8 cellular contexts compared by ENCODE assay signal in genomic region chr2:131034122-131035051, GRCh38. TPM values are rescaled to one million over a fixed set of nuclear protein-coding genes. Genes with fewer than 3 reads are reported as not detected.
DNase-seq lines count a peak whose midpoint lies in the region; ATAC-seq, FAIRE-seq and TF ChIP-seq lines count a peak whose summit lies in the region.

No MANE protein-coding gene starts in this region.

- no peaks in the 10 kb centered on the region for H3K27me3 ChIP-seq in bronchial epithelial cell (ENCODE audit: control insufficient read depth, insufficient read depth, low read length)
- peaks cover 5% of the 10 kb centered on the region for H3K27me3 ChIP-seq in mesendoderm (ENCODE audit: insufficient read depth, low read length, poor library complexity)
- H3K27me3 ChIP-seq in tibial nerve, result peaks cover 0 to 4% of the 10 kb centered on the region in 2 donors

- H3K4me2 ChIP-seq in mesendoderm (ENCODE audit: low read length), result peak overlapping the region; percentile 73

- TF ChIP-seq EP300 in tibial nerve (IDR thresholded peaks at IDR 0.05), result no peak

- TF ChIP-seq POLR2A in tibial nerve (IDR thresholded peaks at IDR 0.05), result no peak

- peaks cover 35% of the 10 kb centered on the region for H3K27me3 Mint-ChIP-seq in activated T-cell treated with anti-CD3 and anti-CD28 coated beads, Interleukin-2, amount 50 U/mL, for 4 hours (ENCODE audit: low read depth)

- H3K4me1 ChIP-seq in mesendoderm (ENCODE audit: control insufficient read depth, low read depth, low read length), result peaks cover 2% of the 10 kb centered on the region
- peaks cover 0 to 21% (median 5%) of the 10 kb centered on the region in 4 donors for H3K4me1 ChIP-seq in tibial nerve

- no CpG with 5 or more reads among the region's 61 CpGs for WGBS in mesendoderm (ENCODE audit: extremely low coverage, insufficient coverage, low lambda C conversion rate)
- 5 to 7% methylated on average over 32 to 39 of the region's 61 CpGs for WGBS in tibial nerve, 2 donors

- H4K5ac ChIP-seq in mesendoderm (ENCODE audit: low read length), result no peak overlapping the region

- H3K56ac ChIP-seq in mesendoderm (ENCODE audit: low read length), result peak overlapping the region; percentile 64

- no peaks in the 10 kb centered on the region for H3K36me3 Mint-ChIP-seq in activated T-cell treated with anti-CD3 and anti-CD28 coated beads, Interleukin-2, amount 50 U/mL, for 4 hours (ENCODE audit: insufficient read depth)

- FAIRE-seq in bronchial epithelial cell (lab: Jason Lieb, UNC), result peak; percentile 50

- H2BK15ac ChIP-seq in mesendoderm (replicated peaks; ENCODE audit: low read depth), result no peak overlapping the region

- H4K8ac ChIP-seq in mesendoderm (ENCODE audit: low read depth, low read length), result no peak overlapping the region

- no peaks in the 10 kb centered on the region for H3K79me1 ChIP-seq in mesendoderm (ENCODE audit: low read length)

- H3K18ac ChIP-seq in mesendoderm (ENCODE audit: low read length), result no peak overlapping the region

- peak; percentile 78 to 82 for ATAC-seq in activated T-cell treated with anti-CD3 and anti-CD28 coated beads, Interleukin-2, amount 50 U/mL, for 4 hours
- no peak for ATAC-seq in HG03097 (IDR thresholded peaks at IDR 0.05; ENCODE audit: low FRiP score, unreplicated experiment)

- no peak overlapping the region for H2BK120ac ChIP-seq in mesendoderm (ENCODE audit: low read depth, low read length)

- no peak overlapping the region for H2AK5ac ChIP-seq in mesendoderm (ENCODE audit: low read length)

- DNase-seq in activated T-cell treated with anti-CD3 and anti-CD28 coated beads, Interleukin-2, amount 50 U/mL, for 4 hours, result no peak
- DNase-seq in activated T-cell treated with anti-CD3 and anti-CD28 coated beads, Interleukin-2, amount 50 U/mL, for 1 hour, result no peak
- DNase-seq in bronchial epithelial cell (ENCODE audit: low read depth) (peak; percentile 51), mesendoderm (peak; percentile 51), tibial nerve (ENCODE audit: low spot score in 2 of 2) (no peak), SKM-1 (lab: John Stamatoyannopoulos, UW; ENCODE audit: unreplicated experiment) (no peak), NCI-H2029 (lab: John Stamatoyannopoulos, UW) (no peak)

- no peak for TF ChIP-seq CTCF in bronchial epithelial cell (IDR thresholded peaks at IDR 0.05; ENCODE audit: insufficient read depth, low read length, severe bottlenecking)
- TF ChIP-seq CTCF in tibial nerve (IDR thresholded peaks at IDR 0.05), result no peak

- H3K4me3 Mint-ChIP-seq in activated T-cell treated with anti-CD3 and anti-CD28 coated beads, Interleukin-2, amount 50 U/mL, for 4 hours, result peak overlapping the region; percentile 29

- H3K9ac ChIP-seq in mesendoderm (ENCODE audit: low read length), result peak overlapping the region; percentile 42

- H3K9me3 ChIP-seq in tibial nerve, result no peaks in the 10 kb centered on the region

- no peaks in the 10 kb centered on the region for H3K9me3 Mint-ChIP-seq in activated T-cell treated with anti-CD3 and anti-CD28 coated beads, Interleukin-2, amount 50 U/mL, for 4 hours

- peaks cover 5% of the 10 kb centered on the region for H3K4me1 Mint-ChIP-seq in activated T-cell treated with anti-CD3 and anti-CD28 coated beads, Interleukin-2, amount 50 U/mL, for 4 hours (ENCODE audit: low read depth)

- no peak overlapping the region for H3K23ac ChIP-seq in mesendoderm (ENCODE audit: low read length)

- H3K27ac ChIP-seq in mesendoderm (ENCODE audit: low read depth, low read length) (no peak overlapping the region), tibial nerve (no peak overlapping the region)

- H3K79me2 ChIP-seq in mesendoderm (ENCODE audit: control insufficient read depth, insufficient read depth, low read length), result no peaks in the 10 kb centered on the region

- H2BK5ac ChIP-seq in mesendoderm (ENCODE audit: low read length), result no peak overlapping the region

- H3K36me3 ChIP-seq in bronchial epithelial cell (ENCODE audit: control insufficient read depth, insufficient read depth, low read length), result peaks cover 4% of the 10 kb centered on the region
- H3K36me3 ChIP-seq in mesendoderm (ENCODE audit: control insufficient read depth, insufficient read depth, low read length), result no peaks in the 10 kb centered on the region
- no peaks in the 10 kb centered on the region for H3K36me3 ChIP-seq in tibial nerve

- H3K4me3 ChIP-seq in bronchial epithelial cell (ENCODE audit: low read depth, low read length), result peak overlapping the region; percentile 34
- H3K4me3 ChIP-seq in mesendoderm (ENCODE audit: low read length), result no peak overlapping the region
- peak overlapping the region in 3 of 4 donors; percentile 8 to 58 (median 35) for H3K4me3 ChIP-seq in tibial nerve

- no peak overlapping the region for H3K4ac ChIP-seq in mesendoderm (ENCODE audit: low read depth, low read length)

RNA-seq across cellular contexts. Expression of gene FAM168B, which starts 58.9 kb away (rescaled TPM):
- total RNA-seq in activated T-cell treated with anti-CD3 and anti-CD28 coated beads, Interleukin-2, amount 50 U/mL, for 4 hours, result 100 to 1,000 TPM; 101 to 111 (median 107) TPM
- total RNA-seq in bronchial epithelial cell, result 168 and 214 TPM in 2 replicates
- 74.4 TPM for polyA plus RNA-seq in mesendoderm (2013, experiment 1 of 2)
- 74.1 TPM for polyA plus RNA-seq in mesendoderm (2013, experiment 2 of 2)
- total RNA-seq in tibial nerve, result 100 to 1,000 TPM in 3 of 4 donors, 10 to 100 TPM in 1; 96.0 to 115 (median 107) TPM

Comparison
In these comparisons a context has a peak if more than half of its experiments do, and no peak if none do; other contexts are left out.
1. DNase-seq: peak in bronchial epithelial cell (single experiment) and mesendoderm (single experiment); none in activated T-cell treated with anti-CD3 and anti-CD28 coated beads, Interleukin-2, amount 50 U/mL, for 4 hours (single experiment), activated T-cell treated with anti-CD3 and anti-CD28 coated beads, Interleukin-2, amount 50 U/mL, for 1 hour (single experiment), tibial nerve (0 of 2), SKM-1 (single experiment) and NCI-H2029 (single experiment).